ENCODE assay signal across 1 cellular context in genomic region chr5:134873987-134874830, GRCh38.
TF ChIP-seq lines count a peak whose summit lies in the region.

Gene TXNDC15, plus strand, starts transcription at chr5:134874371. Its CDS starts 57 bp downstream, at chr5:134874428.

TF ChIP-seq in HEK293, 187 proteins besides CTCF, POLR2A, EP300 and RAD21 (continued from another document):
- TF ChIP-seq ZNF354C (tag by site-specific recombination; IDR thresholded peaks at IDR 0.05; ENCODE audit: borderline replicate concordance, low read depth), result no peak
- TF ChIP-seq ZNF169 (tag by site-specific recombination; IDR thresholded peaks at IDR 0.05), result no peak
- peak; percentile 87 for TF ChIP-seq ZBTB17 (tag by site-specific recombination; IDR thresholded peaks at IDR 0.05)
- TF ChIP-seq ZNF175 (tag by site-specific recombination; IDR thresholded peaks at IDR 0.05), result no peak
- TF ChIP-seq GLIS2 (tag by site-specific recombination; IDR thresholded peaks at IDR 0.05), result peak; percentile 65; the same call in 1 of the 2 replicates
- TF ChIP-seq ZNF645 (tag by site-specific recombination; IDR thresholded peaks at IDR 0.05), result 0 out of 2 replicates have a peak, but pooled peaks have one; percentile 26
- TF ChIP-seq HOXC10 (CRISPR knock-in tag; IDR thresholded peaks at IDR 0.05), result no peak
- peak; percentile 78; the same call in 1 of the 2 replicates for TF ChIP-seq KLF7 (tag by site-specific recombination; IDR thresholded peaks at IDR 0.05; ENCODE audit: borderline replicate concordance)
- TF ChIP-seq GLI2 (tag by site-specific recombination; IDR thresholded peaks at IDR 0.05; ENCODE audit: borderline replicate concordance, low read depth), result no peak
- no peak for TF ChIP-seq ZNF140 (tag by site-specific recombination; IDR thresholded peaks at IDR 0.05)
- peak; percentile 74 for TF ChIP-seq SP3 (tag by site-specific recombination; IDR thresholded peaks at IDR 0.05)
- 0 out of 2 replicates have a peak, but pooled peaks have one; percentile 71 for TF ChIP-seq ZNF610 (tag by site-specific recombination; IDR thresholded peaks at IDR 0.05; ENCODE audit: borderline replicate concordance)
- no peak; the same call in 1 of the 2 replicates for TF ChIP-seq MYNN (tag by site-specific recombination; IDR thresholded peaks at IDR 0.05; ENCODE audit: borderline replicate concordance)
- peak; percentile 64 for TF ChIP-seq ZNF518A (tag by site-specific recombination; conservative IDR thresholded peaks at IDR 0.05; ENCODE audit: low read depth)
- no peak for TF ChIP-seq ZNF488 (tag by site-specific recombination; IDR thresholded peaks at IDR 0.05)
- TF ChIP-seq ZNF18 (tag by site-specific recombination; IDR thresholded peaks at IDR 0.05), result no peak
- TF ChIP-seq ZNF677 (tag by site-specific recombination; IDR thresholded peaks at IDR 0.05), result no peak
- TF ChIP-seq ZNF664 (tag by site-specific recombination; IDR thresholded peaks at IDR 0.05), result no peak
- no peak for TF ChIP-seq ZNF148 (tag by site-specific recombination; IDR thresholded peaks at IDR 0.05; ENCODE audit: borderline replicate concordance)
- no peak for TF ChIP-seq ZNF280D (tag by site-specific recombination; IDR thresholded peaks at IDR 0.05)
- no peak for TF ChIP-seq ZNF16 (tag by site-specific recombination; IDR thresholded peaks at IDR 0.05; ENCODE audit: low read depth)
- no peak for TF ChIP-seq ZNF292 (tag by site-specific recombination; IDR thresholded peaks at IDR 0.05; ENCODE audit: borderline replicate concordance, low read depth)
- no peak for TF ChIP-seq ZNF701 (tag by site-specific recombination; IDR thresholded peaks at IDR 0.05)
- peak; percentile 100 for TF ChIP-seq ZBTB26 (tag by site-specific recombination; optimal IDR thresholded peaks at IDR 0.05)
- 0 out of 2 replicates have a peak, but pooled peaks have one; percentile 34 for TF ChIP-seq ZNF560 (tag by site-specific recombination; IDR thresholded peaks at IDR 0.05; ENCODE audit: borderline replicate concordance)
- TF ChIP-seq WT1 (tag by site-specific recombination; IDR thresholded peaks at IDR 0.05), result peak; percentile 59
- no peak for TF ChIP-seq ZSCAN4 (tag by site-specific recombination; IDR thresholded peaks at IDR 0.05)
- TF ChIP-seq ZNF510 (tag by site-specific recombination; IDR thresholded peaks at IDR 0.05; ENCODE audit: insufficient replicate concordance), result no peak
- no peak for TF ChIP-seq ZBTB49 (tag by site-specific recombination; IDR thresholded peaks at IDR 0.05; ENCODE audit: low read depth)
- TF ChIP-seq ZNF777 (tag by site-specific recombination; IDR thresholded peaks at IDR 0.05; ENCODE audit: borderline replicate concordance), result peak; percentile 52
